ENCODE assay signal across 27 cellular contexts in genomic region chr5:176178789-176179188, GRCh38. TPM values are rescaled to one million over a fixed set of nuclear protein-coding genes. Genes with fewer than 3 reads are reported as not detected.
DNase-seq lines count a peak whose midpoint lies in the region; ATAC-seq, FAIRE-seq and TF ChIP-seq lines count a peak whose summit lies in the region.
"Had no signal": no experiment of that assay in that cellular context is flagged by ENCODE, and none has a peak within 500 bp of the region (broad histone marks: within the 10 kb centered on the region; RNA-seq: fewer than 3 reads in every experiment).

No MANE protein-coding gene starts in this region.

- CTCF ChIA-PET in activated CD4-positive, alpha-beta T cell treated with anti-CD3 and anti-CD28 coated beads for 36 hours (lab: Charles Lee) = interaction anchor here (0.7 kb wide), 1 partner anchor 16 kb away, joined by 3 read pairs; no protein-coding TSS in a partner anchor
- CTCF ChIA-PET in HCT116 (lab: Charles Lee) = no interaction called here
- CTCF ChIA-PET in PC-3 (lab: Charles Lee) = no interaction called here

- RAD21 ChIA-PET in HCT116 (lab: Charles Lee; ENCODE audit: low non-redundant PET in 1 of 2, low total read pairs in 2 of 2, uncharacterized antibody in 2 of 2, unreplicated experiment in 2 of 2) = no interaction called here

- no peaks in the 10 kb centered on the region for H3F3A ChIP-seq in PC-3 (ENCODE audit: low read length, unreplicated experiment)

- H3K9me3 Mint-ChIP-seq in activated CD4-positive, alpha-beta T cell treated with anti-CD3 and anti-CD28 coated beads for 36 hours (ENCODE audit: low read depth) = no peaks in the 10 kb centered on the region
- no peaks in the 10 kb centered on the region for H3K9me3 Mint-ChIP-seq in activated CD4-positive, alpha-beta T cell treated with anti-CD3 and anti-CD28 coated beads, Interleukin-2, amount 10 ng/mL, durations not matched to agents 24 days and 14 days
- H3K9me3 Mint-ChIP-seq in activated T-cell treated with anti-CD3 and anti-CD28 coated beads, Interleukin-2, amount 50 U/mL, for 72 hours = no peaks in the 10 kb centered on the region
- H3K9me3 Mint-ChIP-seq: activated T-helper 1 cell treated with anti-CD3 and anti-CD28 coated beads, Interleukin-12 subunit alpha, Interleukin-12 subunit beta, Interleukin-2, Interleukin-4 antibody, amounts not matched to agents 30 ng/mL and 10 ng/mL and 1 ng/mL, durations not matched to agents 14 hours and 24 hours and 36 hours; nephron had no signal

- BruUV-seq in HCT116 (replicated peaks; lab: Mats Ljungman, UMichigan) (no TSS peak), PC-3 (replicated peaks; lab: Mats Ljungman, UMichigan) (no TSS peak)

- H3K36me3 ChIP-seq in HCT116 (ENCODE audit: control insufficient read depth in 1 of 2, insufficient read depth in 2 of 2, low read length in 2 of 2) (no peaks in the 10 kb centered on the region), PC-3 (ENCODE audit: low read depth, low read length) (no peaks in the 10 kb centered on the region)
- H3K36me3 ChIP-seq: esophagus squamous epithelium had no signal

- no peaks in the 10 kb centered on the region for H3K4me1 Mint-ChIP-seq in activated CD4-positive, alpha-beta T cell treated with anti-CD3 and anti-CD28 coated beads for 36 hours
- H3K4me1 Mint-ChIP-seq in activated CD4-positive, alpha-beta T cell treated with anti-CD3 and anti-CD28 coated beads, Interleukin-2, amount 10 ng/mL, durations not matched to agents 24 days and 14 days = no peaks in the 10 kb centered on the region
- no peaks in the 10 kb centered on the region for H3K4me1 Mint-ChIP-seq in activated T-cell treated with anti-CD3 and anti-CD28 coated beads, Interleukin-2, amount 50 U/mL, for 72 hours (ENCODE audit: low read depth)
- H3K4me1 Mint-ChIP-seq: mesothelial cell of epicardium; stimulated activated effector memory CD8-positive, alpha-beta T cell treated with anti-CD3 and anti-CD28 coated beads, Interleukin-12 subunit alpha, Interleukin-12 subunit beta, amount 100 ng/mL, for 72 hours had no signal

- no peaks in the 10 kb centered on the region for H3K9me3 ChIP-seq in HCT116 (ENCODE audit: control insufficient read depth in 1 of 2, insufficient read depth in 1 of 2, low read depth in 1 of 2, low read length in 2 of 2)
- H3K9me3 ChIP-seq in PC-3 (ENCODE audit: low read length) = no peaks in the 10 kb centered on the region
- H3K9me3 ChIP-seq: body of pancreas, esophagus squamous epithelium, testis had no signal

- no peak overlapping the region for H3K27ac Mint-ChIP-seq in activated CD4-positive, alpha-beta T cell treated with anti-CD3 and anti-CD28 coated beads for 36 hours
- no peak overlapping the region for H3K27ac Mint-ChIP-seq in activated CD4-positive, alpha-beta T cell treated with anti-CD3 and anti-CD28 coated beads, Interleukin-2, amount 10 ng/mL, durations not matched to agents 24 days and 14 days
- no peak overlapping the region for H3K27ac Mint-ChIP-seq in activated T-cell treated with anti-CD3 and anti-CD28 coated beads, Interleukin-2, amount 50 U/mL, for 72 hours
- H3K27ac Mint-ChIP-seq: activated T-helper 1 cell treated with anti-CD3 and anti-CD28 coated beads, Interleukin-12 subunit alpha, Interleukin-12 subunit beta, Interleukin-2, Interleukin-4 antibody, amounts not matched to agents 30 ng/mL and 10 ng/mL and 1 ng/mL, durations not matched to agents 14 hours and 24 hours and 36 hours; mesothelial cell of epicardium; nephron; stimulated activated effector memory CD8-positive, alpha-beta T cell treated with anti-CD3 and anti-CD28 coated beads, Interleukin-12 subunit alpha, Interleukin-12 subunit beta, amount 100 ng/mL, for 72 hours; T-helper 17 cell had no signal

- H3K4me2 ChIP-seq in HCT116 (ENCODE audit: low read length) = no peak overlapping the region
- no peak overlapping the region for H3K4me2 ChIP-seq in PC-3 (ENCODE audit: low read length)

- no peak for FAIRE-seq in HTR-8/SVneo (lab: Jason Lieb, UNC)
- FAIRE-seq: GM12892 had no signal

- H3K9ac ChIP-seq in HCT116 (ENCODE audit: low read length) = no peak overlapping the region
- no peak overlapping the region for H3K9ac ChIP-seq in PC-3 (ENCODE audit: low read length)
- H3K9ac ChIP-seq: parathyroid adenoma had no signal

- H3K4me1 ChIP-seq in HCT116 (ENCODE audit: control insufficient read depth in 1 of 2, insufficient read depth in 2 of 2, low read length in 2 of 2) (no peaks in the 10 kb centered on the region), PC-3 (ENCODE audit: insufficient read depth, low read length) (no peaks in the 10 kb centered on the region)
- H3K4me1 ChIP-seq: body of pancreas, esophagus squamous epithelium, parathyroid adenoma had no signal

- DNase-seq in activated CD4-positive, alpha-beta T cell treated with anti-CD3 and anti-CD28 coated beads for 36 hours = peak; percentile 18
- DNase-seq in activated CD4-positive, alpha-beta T cell treated with anti-CD3 and anti-CD28 coated beads, Interleukin-2, amount 10 ng/mL, durations not matched to agents 24 days and 14 days = no peak
- no peak for DNase-seq in HCT116 (ENCODE audit: low read depth, low spot score)
- no peak for DNase-seq in PC-3
- DNase-seq in islet precursor cell = peak; percentile 24
- no peak for DNase-seq in activated T-cell treated with anti-CD3 and anti-CD28 coated beads, Interleukin-2, amount 50 U/mL, for 72 hours
- DNase-seq in HTR-8/SVneo (ENCODE audit: insufficient read length, low spot score) = no peak
- DNase-seq in HPDE6-E6E7 (ENCODE audit: extremely low spot score) = no peak
- DNase-seq: activated CD4-positive, CD25-positive, alpha-beta regulatory T cell; activated CD8-positive, alpha-beta memory T cell treated with anti-CD3 and anti-CD28 coated beads for 24 hours; body of pancreas; C1 segment of cervical spinal cord; effector memory CD4-positive, alpha-beta T cell; esophagus squamous epithelium; NCI-H146; NCI-H2171; NCI-H526; T-helper 17 cell; testis had no signal

- H3K27ac ChIP-seq in HCT116 (ENCODE audit: low read depth, low read length) = no peak overlapping the region
- no peak overlapping the region for H3K27ac ChIP-seq in PC-3 (ENCODE audit: low read length)
- H3K27ac ChIP-seq: body of pancreas, esophagus squamous epithelium, parathyroid adenoma, testis had no signal

- H3K9me2 ChIP-seq in HCT116 (ENCODE audit: insufficient read depth) = no peaks in the 10 kb centered on the region
- no peaks in the 10 kb centered on the region for H3K9me2 ChIP-seq in PC-3 (replicated peaks; ENCODE audit: low read length)

- TF ChIP-seq CTCF in HCT116 (IDR thresholded peaks at IDR 0.05 in 2 of 3, conservative IDR thresholded peaks at IDR 0.05 in 1 of 3; ENCODE audit: borderline replicate concordance in 1 of 3, insufficient read depth in 1 of 3, low read depth in 2 of 3, low read length in 2 of 3) (peak; percentile 5 to 26 (median 26); a peak in 2 of 6 replicates), PC-3 (conservative IDR thresholded peaks at IDR 0.05; ENCODE audit: low read depth, low read length) (no peak; the same call in 1 of the 2 replicates)

- no peaks in the 10 kb centered on the region for H4K20me1 ChIP-seq in HCT116 (ENCODE audit: insufficient read depth)
- H4K20me1 ChIP-seq in PC-3 (ENCODE audit: low read length) = no peaks in the 10 kb centered on the region

- no peak for TF ChIP-seq POLR2A in HCT116 (IDR thresholded peaks at IDR 0.05; ENCODE audit: borderline replicate concordance, extremely low read depth, insufficient read depth, insufficient read length)

- TF ChIP-seq RAD21 in HCT116 (IDR thresholded peaks at IDR 0.05; ENCODE audit: low read depth) = peak; percentile 40

- H3K27me3 ChIP-seq in HCT116 (ENCODE audit: insufficient read depth, low read length) (peaks cover 17% of the 10 kb centered on the region; the same call in 1 of the 2 replicates), PC-3 (ENCODE audit: low read length) (no peaks in the 10 kb centered on the region)
- H3K27me3 ChIP-seq: body of pancreas, testis had no signal

- H3K79me2 ChIP-seq in HCT116 (ENCODE audit: insufficient read depth, low read length) = no peaks in the 10 kb centered on the region
- no peaks in the 10 kb centered on the region for H3K79me2 ChIP-seq in PC-3 (ENCODE audit: low read length)
- H3K79me2 ChIP-seq: parathyroid adenoma had no signal

- H3K4me3 Mint-ChIP-seq in activated CD4-positive, alpha-beta T cell treated with anti-CD3 and anti-CD28 coated beads for 36 hours = no peak overlapping the region
- no peak overlapping the region for H3K4me3 Mint-ChIP-seq in activated CD4-positive, alpha-beta T cell treated with anti-CD3 and anti-CD28 coated beads, Interleukin-2, amount 10 ng/mL, durations not matched to agents 24 days and 14 days
- H3K4me3 Mint-ChIP-seq in activated T-cell treated with anti-CD3 and anti-CD28 coated beads, Interleukin-2, amount 50 U/mL, for 72 hours = no peak overlapping the region
- H3K4me3 Mint-ChIP-seq: activated T-helper 1 cell treated with anti-CD3 and anti-CD28 coated beads, Interleukin-12 subunit alpha, Interleukin-12 subunit beta, Interleukin-2, Interleukin-4 antibody, amounts not matched to agents 30 ng/mL and 10 ng/mL and 1 ng/mL, durations not matched to agents 14 hours and 24 hours and 36 hours; mesothelial cell of epicardium; nephron; stimulated activated effector memory CD8-positive, alpha-beta T cell treated with anti-CD3 and anti-CD28 coated beads, Interleukin-12 subunit alpha, Interleukin-12 subunit beta, amount 100 ng/mL, for 72 hours; T-helper 17 cell had no signal

- no peaks in the 10 kb centered on the region for H3K36me3 Mint-ChIP-seq in activated CD4-positive, alpha-beta T cell treated with anti-CD3 and anti-CD28 coated beads for 36 hours (ENCODE audit: low read depth)
- H3K36me3 Mint-ChIP-seq in activated CD4-positive, alpha-beta T cell treated with anti-CD3 and anti-CD28 coated beads, Interleukin-2, amount 10 ng/mL, durations not matched to agents 24 days and 14 days (ENCODE audit: low read depth) = no peaks in the 10 kb centered on the region
- no peaks in the 10 kb centered on the region for H3K36me3 Mint-ChIP-seq in activated T-cell treated with anti-CD3 and anti-CD28 coated beads, Interleukin-2, amount 50 U/mL, for 72 hours (ENCODE audit: insufficient read depth in 2 of 2)
- H3K36me3 Mint-ChIP-seq: mesothelial cell of epicardium; stimulated activated effector memory CD8-positive, alpha-beta T cell treated with anti-CD3 and anti-CD28 coated beads, Interleukin-12 subunit alpha, Interleukin-12 subunit beta, amount 100 ng/mL, for 72 hours had no signal

- H3K27me3 Mint-ChIP-seq in activated CD4-positive, alpha-beta T cell treated with anti-CD3 and anti-CD28 coated beads for 36 hours = peaks cover 34% of the 10 kb centered on the region
- peaks cover 28% of the 10 kb centered on the region for H3K27me3 Mint-ChIP-seq in activated CD4-positive, alpha-beta T cell treated with anti-CD3 and anti-CD28 coated beads, Interleukin-2, amount 10 ng/mL, durations not matched to agents 24 days and 14 days
- peaks cover 59% of the 10 kb centered on the region for H3K27me3 Mint-ChIP-seq in activated T-cell treated with anti-CD3 and anti-CD28 coated beads, Interleukin-2, amount 50 U/mL, for 72 hours (ENCODE audit: low read depth)

- POLR2A ChIA-PET in activated CD4-positive, alpha-beta T cell treated with anti-CD3 and anti-CD28 coated beads for 36 hours (lab: Charles Lee) = no interaction called here
- POLR2A ChIA-PET in HCT116 (lab: Charles Lee) = no interaction called here
- POLR2A ChIA-PET in PC-3 (lab: Charles Lee; ENCODE audit: unreplicated experiment) = no interaction called here

- ATAC-seq in activated CD4-positive, alpha-beta T cell treated with anti-CD3 and anti-CD28 coated beads for 36 hours = no peak
- ATAC-seq in HCT116 = peak; percentile 62; the same call in 1 of the 2 replicates
- ATAC-seq in PC-3 = peak; percentile 42; the same call in 1 of the 2 replicates
- ATAC-seq in activated T-cell treated with anti-CD3 and anti-CD28 coated beads, Interleukin-2, amount 50 U/mL, for 72 hours (replicated peaks in 1 of 2) = no peak
- ATAC-seq: body of pancreas; left lobe of liver; sciatic nerve; stimulated activated effector memory CD8-positive, alpha-beta T cell treated with anti-CD3 and anti-CD28 coated beads, Interleukin-12 subunit alpha, Interleukin-12 subunit beta, amount 100 ng/mL, for 72 hours; T-helper 17 cell had no signal

- intact Hi-C loops in activated CD4-positive, alpha-beta T cell treated with anti-CD3 and anti-CD28 coated beads for 36 hours (cut with DNase I, micrococcal nuclease) = no loop called here
- intact Hi-C loops in activated CD4-positive, alpha-beta T cell treated with anti-CD3 and anti-CD28 coated beads, Interleukin-2, amount 10 ng/mL, durations not matched to agents 24 days and 14 days (cut with micrococcal nuclease) = no loop called here
- intact Hi-C loops in HCT116 (cut with micrococcal nuclease) (no loop called here), PC-3 (cut with micrococcal nuclease) (no loop called here)

- H2AFZ ChIP-seq in HCT116 (ENCODE audit: low read depth, low read length, poor library complexity, severe bottlenecking) (no peak overlapping the region), PC-3 (ENCODE audit: low read length) (no peak overlapping the region)
- H2AFZ ChIP-seq: parathyroid adenoma had no signal

- H3K4me3 ChIP-seq in HCT116 (replicated peaks in 1 of 2; ENCODE audit: low read depth in 1 of 2, low read length in 2 of 2) = no peak overlapping the region
- no peak overlapping the region for H3K4me3 ChIP-seq in PC-3 (ENCODE audit: low read length)
- H3K4me3 ChIP-seq: body of pancreas, esophagus squamous epithelium, testis had no signal

RNA-seq across cellular contexts. Expression of gene SIMC1, which starts 59.4 kb away (rescaled TPM):
- 10 to 100 TPM; 24.0 to 27.6 TPM for total RNA-seq in activated CD4-positive, alpha-beta T cell treated with anti-CD3 and anti-CD28 coated beads for 36 hours
- total RNA-seq in activated CD4-positive, alpha-beta T cell treated with anti-CD3 and anti-CD28 coated beads, Interleukin-2, amount 10 ng/mL, durations not matched to agents 24 days and 14 days = 36.3 and 37.0 TPM in 2 replicates
- total RNA-seq in HCT116 (2021; ENCODE audit: unreplicated experiment) (19.7 TPM), PC-3 (2014; rRNA removed) (7.5 and 15.4 TPM in 2 replicates)
- polyA plus RNA-seq in HCT116 (2012) = 9.4 and 12.1 TPM in 2 replicates
- 10 to 100 TPM; 23.2 to 25.5 TPM for total RNA-seq in activated T-cell treated with anti-CD3 and anti-CD28 coated beads, Interleukin-2, amount 50 U/mL, for 72 hours

Comparison
In these comparisons a context has a peak if more than half of its experiments do, and no peak if none do; other contexts are left out.
1. DNase-seq: peak in activated CD4-positive, alpha-beta T cell treated with anti-CD3 and anti-CD28 coated beads for 36 hours (single experiment) and islet precursor cell (single experiment); none in activated CD4-positive, alpha-beta T cell treated with anti-CD3 and anti-CD28 coated beads, Interleukin-2, amount 10 ng/mL, durations not matched to agents 24 days and 14 days (single experiment), HCT116 (single experiment), PC-3 (single experiment), activated T-cell treated with anti-CD3 and anti-CD28 coated beads, Interleukin-2, amount 50 U/mL, for 72 hours (0 of 2), HTR-8/SVneo (single experiment) and HPDE6-E6E7 (single experiment).
2. ATAC-seq: peak in HCT116 (single experiment) and PC-3 (single experiment); none in activated CD4-positive, alpha-beta T cell treated with anti-CD3 and anti-CD28 coated beads for 36 hours (single experiment) and activated T-cell treated with anti-CD3 and anti-CD28 coated beads, Interleukin-2, amount 50 U/mL, for 72 hours (0 of 2).